ENCODE assay signal across 1 cellular context in the genomic region with DNA sequence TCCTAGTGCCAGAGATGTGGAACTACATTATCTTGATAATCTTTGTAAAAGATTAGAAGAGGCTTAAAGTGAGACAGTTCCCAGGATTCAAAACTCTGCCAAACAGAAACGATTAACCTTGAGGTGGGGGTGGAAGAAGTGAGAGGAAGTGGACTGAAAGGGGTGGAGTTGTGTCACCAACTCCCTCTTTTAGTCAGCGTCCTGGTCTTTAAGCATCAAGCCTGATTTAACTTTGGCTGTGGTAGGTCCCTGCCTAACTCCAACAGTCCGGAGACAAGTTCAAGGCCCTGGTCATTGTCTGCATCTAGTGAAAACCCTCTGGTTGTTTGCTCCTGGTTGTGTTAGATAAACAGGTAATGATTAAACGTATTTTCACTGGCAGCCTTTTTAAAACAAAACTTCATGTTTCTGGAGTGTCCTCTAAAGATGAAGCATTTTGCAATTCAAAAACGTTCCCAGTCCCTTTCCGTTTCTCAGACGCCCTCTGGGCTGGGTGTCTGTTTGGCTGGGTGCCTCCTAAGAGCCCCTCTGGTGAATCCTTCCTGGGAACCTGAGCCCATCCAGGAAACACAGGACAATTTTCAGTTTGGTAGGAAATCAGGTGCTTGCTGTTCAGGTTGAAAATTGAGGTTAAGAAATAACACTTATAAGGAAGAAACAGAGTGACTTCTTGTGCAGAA.
A peak's percentile ranks its signal among the peaks of the same experiment; 100 is the strongest.
TF ChIP-seq lines count a peak whose summit lies in the region.

No MANE protein-coding gene starts in this region.

TF ChIP-seq in HepG2, 621 proteins besides CTCF, POLR2A, EP300 and RAD21 (continued from another document):
- TF ChIP-seq, protein P1, sequence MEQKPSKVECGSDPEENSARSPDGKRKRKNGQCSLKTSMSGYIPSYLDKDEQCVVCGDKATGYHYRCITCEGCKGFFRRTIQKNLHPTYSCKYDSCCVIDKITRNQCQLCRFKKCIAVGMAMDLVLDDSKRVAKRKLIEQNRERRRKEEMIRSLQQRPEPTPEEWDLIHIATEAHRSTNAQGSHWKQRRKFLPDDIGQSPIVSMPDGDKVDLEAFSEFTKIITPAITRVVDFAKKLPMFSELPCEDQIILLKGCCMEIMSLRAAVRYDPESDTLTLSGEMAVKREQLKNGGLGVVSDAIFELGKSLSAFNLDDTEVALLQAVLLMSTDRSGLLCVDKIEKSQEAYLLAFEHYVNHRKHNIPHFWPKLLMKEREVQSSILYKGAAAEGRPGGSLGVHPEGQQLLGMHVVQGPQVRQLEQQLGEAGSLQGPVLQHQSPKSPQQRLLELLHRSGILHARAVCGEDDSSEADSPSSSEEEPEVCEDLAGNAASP (CRISPR knock-in tag; IDR thresholded peaks at IDR 0.05; ENCODE audit: borderline replicate concordance) = 0 out of 2 replicates have a peak, but pooled peaks have one; percentile 15
- TF ChIP-seq ZNF333 (CRISPR knock-in tag; IDR thresholded peaks at IDR 0.05; ENCODE audit: borderline replicate concordance) = no peak
- no peak for TF ChIP-seq NFE2L1 (CRISPR knock-in tag; IDR thresholded peaks at IDR 0.05; ENCODE audit: borderline replicate concordance)
- no peak for TF ChIP-seq RAD51 (IDR thresholded peaks at IDR 0.05; ENCODE audit: borderline replicate concordance)
- no peak for TF ChIP-seq ZNF577 (CRISPR knock-in tag; IDR thresholded peaks at IDR 0.05; ENCODE audit: borderline replicate concordance, low read depth)
- peak; percentile 25; the same call in 1 of the 2 replicates for TF ChIP-seq ZNF205 (CRISPR knock-in tag; IDR thresholded peaks at IDR 0.05)
- no peak for TF ChIP-seq GZF1 (CRISPR knock-in tag; IDR thresholded peaks at IDR 0.05)
- TF ChIP-seq ZNF33B (CRISPR knock-in tag; IDR thresholded peaks at IDR 0.05) = no peak
- TF ChIP-seq, protein P2, sequence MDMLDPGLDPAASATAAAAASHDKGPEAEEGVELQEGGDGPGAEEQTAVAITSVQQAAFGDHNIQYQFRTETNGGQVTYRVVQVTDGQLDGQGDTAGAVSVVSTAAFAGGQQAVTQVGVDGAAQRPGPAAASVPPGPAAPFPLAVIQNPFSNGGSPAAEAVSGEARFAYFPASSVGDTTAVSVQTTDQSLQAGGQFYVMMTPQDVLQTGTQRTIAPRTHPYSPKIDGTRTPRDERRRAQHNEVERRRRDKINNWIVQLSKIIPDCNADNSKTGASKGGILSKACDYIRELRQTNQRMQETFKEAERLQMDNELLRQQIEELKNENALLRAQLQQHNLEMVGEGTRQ (IDR thresholded peaks at IDR 0.05; ENCODE audit: low read depth, low read length) = no peak
- TF ChIP-seq, protein P2 (CRISPR knock-in tag; IDR thresholded peaks at IDR 0.05; ENCODE audit: borderline replicate concordance) = no peak
- no peak for TF ChIP-seq ZNF720 (CRISPR knock-in tag; IDR thresholded peaks at IDR 0.05)
- TF ChIP-seq JDP2 (CRISPR knock-in tag; IDR thresholded peaks at IDR 0.05; ENCODE audit: borderline replicate concordance) = no peak
- TF ChIP-seq, protein P3, sequence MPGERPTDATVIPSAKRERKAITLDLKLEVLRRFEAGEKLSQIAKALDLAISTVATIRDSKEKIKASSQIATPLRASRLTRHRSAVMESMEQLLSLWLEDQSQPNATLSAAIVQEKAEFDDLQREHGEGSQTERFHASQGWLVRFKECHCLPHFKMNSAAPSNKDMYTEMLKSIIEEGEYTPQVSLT (CRISPR knock-in tag; IDR thresholded peaks at IDR 0.05; ENCODE audit: borderline replicate concordance, low read depth) = no peak
- TF ChIP-seq DNMT1 (CRISPR knock-in tag; IDR thresholded peaks at IDR 0.05) = no peak
- no peak for TF ChIP-seq KLF9 (CRISPR knock-in tag; IDR thresholded peaks at IDR 0.05; ENCODE audit: low read depth)
- no peak for TF ChIP-seq ATF7-NPFF (CRISPR knock-in tag; IDR thresholded peaks at IDR 0.05; ENCODE audit: low read depth)
- no peak for TF ChIP-seq KLF12 (CRISPR knock-in tag; IDR thresholded peaks at IDR 0.05; ENCODE audit: borderline replicate concordance)
- TF ChIP-seq, protein P4, sequence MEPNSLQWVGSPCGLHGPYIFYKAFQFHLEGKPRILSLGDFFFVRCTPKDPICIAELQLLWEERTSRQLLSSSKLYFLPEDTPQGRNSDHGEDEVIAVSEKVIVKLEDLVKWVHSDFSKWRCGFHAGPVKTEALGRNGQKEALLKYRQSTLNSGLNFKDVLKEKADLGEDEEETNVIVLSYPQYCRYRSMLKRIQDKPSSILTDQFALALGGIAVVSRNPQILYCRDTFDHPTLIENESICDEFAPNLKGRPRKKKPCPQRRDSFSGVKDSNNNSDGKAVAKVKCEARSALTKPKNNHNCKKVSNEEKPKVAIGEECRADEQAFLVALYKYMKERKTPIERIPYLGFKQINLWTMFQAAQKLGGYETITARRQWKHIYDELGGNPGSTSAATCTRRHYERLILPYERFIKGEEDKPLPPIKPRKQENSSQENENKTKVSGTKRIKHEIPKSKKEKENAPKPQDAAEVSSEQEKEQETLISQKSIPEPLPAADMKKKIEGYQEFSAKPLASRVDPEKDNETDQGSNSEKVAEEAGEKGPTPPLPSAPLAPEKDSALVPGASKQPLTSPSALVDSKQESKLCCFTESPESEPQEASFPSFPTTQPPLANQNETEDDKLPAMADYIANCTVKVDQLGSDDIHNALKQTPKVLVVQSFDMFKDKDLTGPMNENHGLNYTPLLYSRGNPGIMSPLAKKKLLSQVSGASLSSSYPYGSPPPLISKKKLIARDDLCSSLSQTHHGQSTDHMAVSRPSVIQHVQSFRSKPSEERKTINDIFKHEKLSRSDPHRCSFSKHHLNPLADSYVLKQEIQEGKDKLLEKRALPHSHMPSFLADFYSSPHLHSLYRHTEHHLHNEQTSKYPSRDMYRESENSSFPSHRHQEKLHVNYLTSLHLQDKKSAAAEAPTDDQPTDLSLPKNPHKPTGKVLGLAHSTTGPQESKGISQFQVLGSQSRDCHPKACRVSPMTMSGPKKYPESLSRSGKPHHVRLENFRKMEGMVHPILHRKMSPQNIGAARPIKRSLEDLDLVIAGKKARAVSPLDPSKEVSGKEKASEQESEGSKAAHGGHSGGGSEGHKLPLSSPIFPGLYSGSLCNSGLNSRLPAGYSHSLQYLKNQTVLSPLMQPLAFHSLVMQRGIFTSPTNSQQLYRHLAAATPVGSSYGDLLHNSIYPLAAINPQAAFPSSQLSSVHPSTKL (CRISPR knock-in tag; IDR thresholded peaks at IDR 0.05) = peak; percentile 39
